ENCODE assay signal across 8 cellular contexts in genomic region chr10:23344251-23344841, GRCh38. TPM values are rescaled to one million over a fixed set of nuclear protein-coding genes. Genes with fewer than 3 reads are reported as not detected.
DNase-seq lines count a peak whose midpoint lies in the region; ATAC-seq and TF ChIP-seq lines count a peak whose summit lies in the region.

Gene C10orf67, minus strand, starts transcription at chr10:23344797. Its CDS starts 23 bp downstream, at chr10:23344774.

- no peaks in the 10 kb centered on the region for H3K4me1 ChIP-seq in ES-I3 (ENCODE audit: insufficient read depth, low read length)
- H3K4me1 ChIP-seq in HUES64 (ENCODE audit: insufficient read depth, low read length) = peaks cover 10% of the 10 kb centered on the region

- H3K36me3 ChIP-seq in ES-I3 (ENCODE audit: insufficient read depth, low read length) (no peaks in the 10 kb centered on the region), HUES64 (ENCODE audit: insufficient read depth, low read length) (no peaks in the 10 kb centered on the region)

- peaks cover 38% of the 10 kb centered on the region for H3K27me3 ChIP-seq in HUES64 (ENCODE audit: insufficient read depth, low read length)

- H3K9me3 ChIP-seq in ES-I3 (ENCODE audit: control insufficient read depth, insufficient read depth, low read length) (no peaks in the 10 kb centered on the region), HUES64 (ENCODE audit: insufficient read depth, low read depth, low read length) (no peaks in the 10 kb centered on the region)

- H3K27ac Mint-ChIP-seq in activated naive CD8-positive, alpha-beta T cell treated with anti-CD3 and anti-CD28 coated beads for 36 hours = peak within 1 kb of the TSS; percentile 77

- peak within 1 kb of the TSS; percentile 77 for H3K4me3 ChIP-seq in HUES64 (ENCODE audit: low read length)

- WGBS in HUES64 = 1% methylated on average over 30 of the region's 31 CpGs

- H3K9ac ChIP-seq in ES-I3 (ENCODE audit: low read depth, low read length) (peak within 1 kb of the TSS; percentile 66), HUES64 (ENCODE audit: low read depth, low read length) (peak within 1 kb of the TSS; percentile 43)

- peaks cover 26% of the 10 kb centered on the region for H3K4me1 Mint-ChIP-seq in activated naive CD8-positive, alpha-beta T cell treated with anti-CD3 and anti-CD28 coated beads for 36 hours

- H3K27ac ChIP-seq in HUES64 (ENCODE audit: low read depth, low read length) = no peak within 1 kb of the TSS

- H3K36me3 Mint-ChIP-seq in activated naive CD8-positive, alpha-beta T cell treated with anti-CD3 and anti-CD28 coated beads for 36 hours = no peaks in the 10 kb centered on the region

- H3K9me3 Mint-ChIP-seq in activated naive CD8-positive, alpha-beta T cell treated with anti-CD3 and anti-CD28 coated beads for 36 hours = no peaks in the 10 kb centered on the region

- peak within 1 kb of the TSS; percentile 82 for H3K4me3 Mint-ChIP-seq in activated naive CD8-positive, alpha-beta T cell treated with anti-CD3 and anti-CD28 coated beads for 36 hours

- peak; percentile 49 for ATAC-seq in omental fat pad (ENCODE audit: low FRiP score)
- ATAC-seq in GM18520 (IDR thresholded peaks at IDR 0.05; ENCODE audit: unreplicated experiment) = no peak
- no peak for ATAC-seq in GM21526 (IDR thresholded peaks at IDR 0.05; ENCODE audit: low FRiP score, unreplicated experiment)
- no peak for ATAC-seq in GM19455 (IDR thresholded peaks at IDR 0.05; ENCODE audit: unreplicated experiment)

- TF ChIP-seq CTCF in omental fat pad (IDR thresholded peaks at IDR 0.05) = no peak

- no peaks in the 10 kb centered on the region for H3K27me3 Mint-ChIP-seq in activated naive CD8-positive, alpha-beta T cell treated with anti-CD3 and anti-CD28 coated beads for 36 hours

- intact Hi-C loops in head of caudate nucleus (cut with DNase I) = loop anchor here (2.0 kb wide), 1 partner anchor 94 kb away; the partner anchor contains the start of gene OTUD1

- peak; percentile 40 for DNase-seq in activated naive CD8-positive, alpha-beta T cell treated with anti-CD3 and anti-CD28 coated beads for 36 hours
- DNase-seq in head of caudate nucleus (peak; percentile 12 to 85 (median 68)), omental fat pad (ENCODE audit: low spot score) (no peak)

RNA-seq across cellular contexts. Expression of gene C10orf67, which starts in this region (rescaled TPM):
- polyA plus RNA-seq in HUES64 (2013, experiment 1 of 2) = 0.10 TPM
- not detected for polyA plus RNA-seq in HUES64 (2013, experiment 2 of 2)
- under 1 TPM; 0.45 to 0.60 TPM for total RNA-seq in activated naive CD8-positive, alpha-beta T cell treated with anti-CD3 and anti-CD28 coated beads for 36 hours
- total RNA-seq in omental fat pad = under 1 TPM in 2 of 4 donors, not detected in 2; 0.09 to 0.60 TPM

Comparison
In these comparisons a context has a peak if more than half of its experiments do, and no peak if none do; other contexts are left out.
1. Peak in DNase-seq in activated naive CD8-positive, alpha-beta T cell treated with anti-CD3 and anti-CD28 coated beads for 36 hours; RNA of the gene not detected or under 1 TPM.
2. Peak in ATAC-seq in omental fat pad; RNA of the gene not detected or under 1 TPM.